8 cellular contexts compared by ENCODE assay signal in genomic region chr2:148021059-148021985, GRCh38. TPM values are rescaled to one million over a fixed set of nuclear protein-coding genes. Genes with fewer than 3 reads are reported as not detected.
A peak's percentile ranks its signal among the peaks of the same experiment; 100 is the strongest.
DNase-seq lines count a peak whose midpoint lies in the region; ATAC-seq, FAIRE-seq and TF ChIP-seq lines count a peak whose summit lies in the region.

Gene MBD5 (plus strand): TSS chr2:148021091.

- H3K9ac ChIP-seq in NT2/D1 (ENCODE audit: insufficient read length, low read depth): peak within 1 kb of the TSS; percentile 87

- H3K27ac ChIP-seq in pancreas (peak within 1 kb of the TSS; percentile 63 to 92 (median 78)), aorta (ENCODE audit: low read depth in 1 of 2, low read length in 2 of 2) (peak within 1 kb of the TSS; percentile 63 to 87)

- no peaks in the 10 kb centered on the region for H3K27me3 ChIP-seq in NT2/D1 (ENCODE audit: insufficient read depth, insufficient read length)
- no peaks in the 10 kb centered on the region for H3K27me3 ChIP-seq in pancreas
- no peaks in the 10 kb centered on the region for H3K27me3 ChIP-seq in aorta (ENCODE audit: control insufficient read depth in 1 of 2, insufficient read depth in 2 of 2, low read length in 1 of 2)

- H3K36me3 Mint-ChIP-seq in activated naive CD4-positive, alpha-beta T cell treated with anti-CD3 and anti-CD28 coated beads, Interleukin-2, amount 10 ng/mL, durations not matched to agents 7 days and 5 days: peaks cover 12% of the 10 kb centered on the region
- no peaks in the 10 kb centered on the region for H3K36me3 Mint-ChIP-seq in glutamatergic neuron (ENCODE audit: unreplicated experiment)

- peaks cover 56% of the 10 kb centered on the region for H3K4me1 Mint-ChIP-seq in activated naive CD4-positive, alpha-beta T cell treated with anti-CD3 and anti-CD28 coated beads, Interleukin-2, amount 10 ng/mL, durations not matched to agents 7 days and 5 days
- H3K4me1 Mint-ChIP-seq in glutamatergic neuron (ENCODE audit: low read depth, unreplicated experiment): peaks cover 21% of the 10 kb centered on the region

- H3K36me3 ChIP-seq in NT2/D1 (ENCODE audit: insufficient read depth, insufficient read length, low read length): peaks cover 9% of the 10 kb centered on the region
- no peaks in the 10 kb centered on the region for H3K36me3 ChIP-seq in pancreas
- no peaks in the 10 kb centered on the region for H3K36me3 ChIP-seq in aorta (ENCODE audit: control insufficient read depth in 1 of 2, insufficient read depth in 2 of 2, low read length in 1 of 2)

- H3K4me1 ChIP-seq in NT2/D1 (ENCODE audit: insufficient read depth, insufficient read length): no peaks in the 10 kb centered on the region
- H3K4me1 ChIP-seq in pancreas: peaks cover 18 to 32% (median 19%) of the 10 kb centered on the region in 3 donors
- no peaks in the 10 kb centered on the region for H3K4me1 ChIP-seq in aorta (ENCODE audit: control insufficient read depth in 1 of 2, insufficient read depth in 2 of 2, low read length in 2 of 2)

- peak within 1 kb of the TSS; percentile 98 for H3K27ac Mint-ChIP-seq in activated naive CD4-positive, alpha-beta T cell treated with anti-CD3 and anti-CD28 coated beads, Interleukin-2, amount 10 ng/mL, durations not matched to agents 7 days and 5 days
- peak within 1 kb of the TSS; percentile 99 for H3K27ac Mint-ChIP-seq in glutamatergic neuron (ENCODE audit: unreplicated experiment)

- peak within 1 kb of the TSS; percentile 99 for H3K4me3 Mint-ChIP-seq in activated naive CD4-positive, alpha-beta T cell treated with anti-CD3 and anti-CD28 coated beads, Interleukin-2, amount 10 ng/mL, durations not matched to agents 7 days and 5 days
- peak within 1 kb of the TSS; percentile 100 for H3K4me3 Mint-ChIP-seq in glutamatergic neuron (ENCODE audit: unreplicated experiment)

- H3K9me3 Mint-ChIP-seq in activated naive CD4-positive, alpha-beta T cell treated with anti-CD3 and anti-CD28 coated beads, Interleukin-2, amount 10 ng/mL, durations not matched to agents 7 days and 5 days: no peaks in the 10 kb centered on the region
- H3K9me3 Mint-ChIP-seq in glutamatergic neuron (ENCODE audit: unreplicated experiment): peaks cover 10% of the 10 kb centered on the region

- TF ChIP-seq CTCF in glutamatergic neuron (IDR thresholded peaks at IDR 0.05; ENCODE audit: partially characterized antibody, unreplicated experiment) (no peak), pancreas (IDR thresholded peaks at IDR 0.05) (no peak)

- peak within 1 kb of the TSS; percentile 79 for H3K4me3 ChIP-seq in NT2/D1 (ENCODE audit: insufficient read length, low read depth)
- H3K4me3 ChIP-seq in pancreas: peak within 1 kb of the TSS; percentile 57 to 81 (median 62)
- peak within 1 kb of the TSS; percentile 46 to 69 for H3K4me3 ChIP-seq in aorta (ENCODE audit: low read length in 2 of 2)

- no peaks in the 10 kb centered on the region for H3K9me3 ChIP-seq in NT2/D1 (ENCODE audit: insufficient read depth, low read length)
- H3K9me3 ChIP-seq in pancreas: no peaks in the 10 kb centered on the region
- H3K9me3 ChIP-seq in aorta (ENCODE audit: control insufficient read depth, low read length): no peaks in the 10 kb centered on the region

- intact Hi-C loops in pancreas (cut with DNase I): no loop called here
- intact Hi-C loops in aorta (cut with DNase I): no loop called here

- WGBS in pancreas, 2 donors: 1% methylated on average over 10 to 11 of the region's 11 CpGs
- 0 to 1% methylated on average over 10 to 11 of the region's 11 CpGs for WGBS in aorta, 2 donors

- no peak for FAIRE-seq in pancreas (lab: Jason Lieb, UNC)

- ATAC-seq in GM18858 (IDR thresholded peaks at IDR 0.05; ENCODE audit: unreplicated experiment): peak; percentile 12
- peak; percentile 27 for ATAC-seq in HG03064 (IDR thresholded peaks at IDR 0.05; ENCODE audit: low read depth, unreplicated experiment)
- peak; percentile 26 to 36 (median 32) for ATAC-seq in pancreas
- ATAC-seq in aorta (ENCODE audit: low FRiP score): peak; percentile 68

- no peaks in the 10 kb centered on the region for H3K27me3 Mint-ChIP-seq in activated naive CD4-positive, alpha-beta T cell treated with anti-CD3 and anti-CD28 coated beads, Interleukin-2, amount 10 ng/mL, durations not matched to agents 7 days and 5 days
- peaks cover 11% of the 10 kb centered on the region for H3K27me3 Mint-ChIP-seq in glutamatergic neuron (ENCODE audit: unreplicated experiment)

- CTCF ChIA-PET in activated naive CD4-positive, alpha-beta T cell treated with anti-CD3 and anti-CD28 coated beads, Interleukin-2, amount 10 ng/mL, durations not matched to agents 7 days and 5 days (lab: Charles Lee): interaction anchor here (0.6 to 1.9 kb wide), 3 partner anchors 32 to 659 kb away, joined by 3 to 5 read pairs (median 5); no protein-coding TSS in a partner anchor

- DNase-seq in AG20443 (ENCODE audit: low spot score) (peak; percentile 21), NT2/D1 (ENCODE audit: low read depth, low spot score) (peak; percentile 33), glutamatergic neuron (peak; percentile 65), pancreas (peak in 3 of 6 donors; percentile 40 to 59 (median 46)), aorta (peak; percentile 64 to 76)
- peak; percentile 76 for DNase-seq in activated naive CD4-positive, alpha-beta T cell treated with anti-CD3 and anti-CD28 coated beads, Interleukin-2, amount 10 ng/mL, durations not matched to agents 7 days and 5 days

RNA-seq across cellular contexts. Expression of gene MBD5, which starts in this region (rescaled TPM):
- total RNA-seq in glutamatergic neuron (ENCODE audit: unreplicated experiment): 95.4 TPM
- 10 to 100 TPM; 11.2 to 27.4 (median 13.9) TPM for total RNA-seq in pancreas
- 1 to 10 TPM; 4.5 to 5.1 TPM for polyA plus RNA-seq in pancreas
- total RNA-seq in aorta: 10 to 100 TPM; 53.8 to 63.2 TPM
- 1 to 10 TPM; 4.1 to 5.2 TPM for polyA plus RNA-seq in aorta

Comparison
In these comparisons a context has a peak if more than half of its experiments do, and no peak if none do; other contexts are left out.
1. ATAC-seq: peak in every context shown above with its lines; median percentile 68 in aorta; 32 in pancreas; 27 in HG03064; 12 in GM18858.